1 cellular context compared by ENCODE assay signal in the genomic region with DNA sequence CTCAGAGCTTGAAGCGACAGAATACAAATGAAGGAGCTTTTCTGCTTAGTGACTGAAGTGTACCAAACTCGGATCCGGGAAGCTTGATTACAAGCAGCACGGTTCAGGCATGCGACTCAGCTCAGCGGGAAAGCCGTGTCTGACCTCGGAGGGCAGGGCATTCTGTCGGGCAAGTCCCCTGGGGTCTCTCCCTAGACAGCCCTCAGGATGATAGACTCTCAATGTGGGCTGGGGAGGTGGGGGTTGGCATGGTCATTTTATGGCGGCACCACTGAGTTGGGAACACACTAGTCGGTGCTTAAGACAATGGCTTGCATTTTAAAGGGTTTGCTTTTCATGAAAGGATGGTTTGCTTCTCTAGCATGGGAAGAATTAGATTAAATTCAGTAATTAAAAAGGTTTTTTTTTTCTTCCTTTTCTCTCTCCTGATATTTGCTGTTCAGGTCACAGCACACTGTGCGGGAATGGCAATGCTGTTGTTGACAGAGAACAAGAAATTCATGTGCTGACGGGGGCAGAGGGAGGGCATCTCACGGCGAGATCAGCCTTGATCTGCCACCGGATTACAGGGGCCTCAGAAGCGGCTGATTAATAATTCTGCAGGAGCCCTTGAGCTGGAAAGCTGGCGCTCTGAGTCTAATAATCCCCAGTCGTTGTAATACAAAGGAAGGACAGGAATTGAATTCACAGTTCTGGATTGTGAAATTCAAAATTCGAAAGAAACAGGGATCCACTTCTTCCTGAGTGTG.
TF ChIP-seq lines count a peak whose summit lies in the region.

No MANE protein-coding gene starts in this region.

TF ChIP-seq in neural cell, 6 proteins besides CTCF, POLR2A, EP300 and RAD21:
- TF ChIP-seq REST (IDR thresholded peaks at IDR 0.05; ENCODE audit: borderline replicate concordance) (peak; percentile 52), SMC3 (conservative IDR thresholded peaks at IDR 0.05; ENCODE audit: poor library complexity) (no peak), MXI1 (conservative IDR thresholded peaks at IDR 0.05; ENCODE audit: poor library complexity, severe bottlenecking) (no peak), EZH2 (IDR thresholded peaks at IDR 0.05; ENCODE audit: borderline replicate concordance, insufficient read depth, low read length, poor library complexity, severe bottlenecking) (no peak), TAF1 (IDR thresholded peaks at IDR 0.05; ENCODE audit: low read depth) (no peak), POLR2AphosphoS5 (IDR thresholded peaks at IDR 0.05) (peak; percentile 38)
